Comparison of ENCODE assay signal across 2 cellular contexts in genomic region chr1:18946550-18947381, GRCh38.
A peak's percentile ranks its signal among the peaks of the same experiment; 100 is the strongest.
TF ChIP-seq lines count a peak whose summit lies in the region.

No MANE protein-coding gene starts in this region.

TF ChIP-seq in A549, 52 proteins besides CTCF, POLR2A, EP300 and RAD21:
- TF ChIP-seq KDM1A (IDR thresholded peaks at IDR 0.05; ENCODE audit: low read depth) (peak; percentile 62; the same call in 1 of the 2 replicates), HDAC2 (IDR thresholded peaks at IDR 0.05) (0 out of 2 replicates have a peak, but pooled peaks have one; percentile 60), HOXA7 (CRISPR knock-in tag; IDR thresholded peaks at IDR 0.05) (no peak), ZNF302 (CRISPR knock-in tag; IDR thresholded peaks at IDR 0.05) (no peak), CHD4 (IDR thresholded peaks at IDR 0.05; ENCODE audit: borderline replicate concordance) (peak; percentile 83), USF2 (IDR thresholded peaks at IDR 0.05) (peak; percentile 54; the same call in 1 of the 2 replicates), ZFP36 (IDR thresholded peaks at IDR 0.05; ENCODE audit: borderline replicate concordance, partially characterized antibody) (no peak), RCOR1 (IDR thresholded peaks at IDR 0.05; ENCODE audit: low read depth, low read length) (no peak), ZSCAN20 (CRISPR knock-in tag; IDR thresholded peaks at IDR 0.05) (no peak), JUN (IDR thresholded peaks at IDR 0.05) (no peak), MYC (IDR thresholded peaks at IDR 0.05; ENCODE audit: borderline replicate concordance, low read length) (no peak), EHMT2 (IDR thresholded peaks at IDR 0.05; ENCODE audit: low read depth) (no peak), FOSB (CRISPR knock-in tag; IDR thresholded peaks at IDR 0.05) (no peak)

TF ChIP-seq in IMR-90, 13 proteins besides CTCF, POLR2A, EP300 and RAD21:
- no peak for TF ChIP-seq NFE2L2 (IDR thresholded peaks at IDR 0.05; ENCODE audit: low read depth, low read length)
- no peak for TF ChIP-seq CEBPB (IDR thresholded peaks at IDR 0.05; ENCODE audit: low read depth, low read length)
- no peak for TF ChIP-seq CHD1 (IDR thresholded peaks at IDR 0.05; ENCODE audit: low read depth, low read length)
- no peak for TF ChIP-seq FOS (IDR thresholded peaks at IDR 0.05; ENCODE audit: low read depth, low read length)
- TF ChIP-seq ELK1 (IDR thresholded peaks at IDR 0.05; ENCODE audit: borderline replicate concordance, low read depth, low read length), result no peak
- TF ChIP-seq MXI1 (IDR thresholded peaks at IDR 0.05; ENCODE audit: borderline replicate concordance, low read depth, low read length), result no peak
- TF ChIP-seq USF2 (IDR thresholded peaks at IDR 0.05; ENCODE audit: low read depth, low read length), result peak; percentile 73; the same call in 1 of the 2 replicates
- TF ChIP-seq RFX5 (IDR thresholded peaks at IDR 0.05; ENCODE audit: low read depth, low read length), result no peak
